ENCODE assay signal across 9 cellular contexts in genomic region chr2:206164261-206164862, GRCh38. TPM values are rescaled to one million over a fixed set of nuclear protein-coding genes. Genes with fewer than 3 reads are reported as not detected.
A peak's percentile ranks its signal among the peaks of the same experiment; 100 is the strongest.
DNase-seq lines count a peak whose midpoint lies in the region; ATAC-seq and TF ChIP-seq lines count a peak whose summit lies in the region.
"Had no signal": no experiment of that assay in that cellular context is flagged by ENCODE, and none has a peak within 500 bp of the region (broad histone marks: within the 10 kb centered on the region; RNA-seq: fewer than 3 reads in every experiment).

No MANE protein-coding gene starts in this region.

- H2BK12ac ChIP-seq in neuronal stem cell (ENCODE audit: low read length), result no peak overlapping the region

- H3K36me3 ChIP-seq in neuronal stem cell (replicated peaks in 1 of 2; ENCODE audit: control insufficient read depth in 2 of 2, insufficient read depth in 2 of 2, low read length in 2 of 2), result peaks cover 22 to 55% of the 10 kb centered on the region in 2 donors

- H2BK15ac ChIP-seq in neuronal stem cell (ENCODE audit: low read length), result no peak overlapping the region

- H3K23ac ChIP-seq in neuronal stem cell (ENCODE audit: low read depth, low read length, poor library complexity), result no peak overlapping the region

- H2BK120ac ChIP-seq in neuronal stem cell (ENCODE audit: low read depth, low read length), result no peak overlapping the region

- no peak overlapping the region for H2AK5ac ChIP-seq in neuronal stem cell (ENCODE audit: low read depth, low read length)

- ATAC-seq in GM21447 (IDR thresholded peaks at IDR 0.05; ENCODE audit: unreplicated experiment) (no peak), GM19455 (IDR thresholded peaks at IDR 0.05; ENCODE audit: unreplicated experiment) (no peak)

- H3K4me1 ChIP-seq in neuronal stem cell (ENCODE audit: control insufficient read depth in 2 of 2, insufficient read depth in 1 of 2, low read depth in 1 of 2, low read length in 2 of 2), result peaks cover 3 to 9% of the 10 kb centered on the region in 2 donors

- H3K79me1 ChIP-seq in neuronal stem cell (ENCODE audit: low read depth, low read length), result no peaks in the 10 kb centered on the region

- no peaks in the 10 kb centered on the region for H3K27me3 ChIP-seq in neuronal stem cell (ENCODE audit: control insufficient read depth in 3 of 3, insufficient read depth in 3 of 3, low read depth in 1 of 3, low read length in 3 of 3)
- H3K27me3 ChIP-seq: BLaER1 had no signal

- H4K8ac ChIP-seq in neuronal stem cell (ENCODE audit: low read depth, low read length), result no peak overlapping the region

- TF ChIP-seq CTCF in HFF-Myc (IDR thresholded peaks at IDR 0.05; ENCODE audit: low read depth, low read length, missing control alignments) (peak; percentile 63), epithelial cell of proximal tubule (conservative IDR thresholded peaks at IDR 0.05; ENCODE audit: low read depth, low read length) (peak; percentile 78)

- no peak overlapping the region for H4K91ac ChIP-seq in neuronal stem cell (ENCODE audit: low read depth, low read length, poor library complexity)

- no peak overlapping the region for H2BK5ac ChIP-seq in neuronal stem cell (ENCODE audit: low read length)

- H3K18ac ChIP-seq in neuronal stem cell (ENCODE audit: low read length), result no peak overlapping the region

- H3K27ac ChIP-seq in neuronal stem cell (replicated peaks; ENCODE audit: low read length), result no peak overlapping the region
- H3K27ac ChIP-seq: BLaER1 had no signal

- no peak overlapping the region for H2AFZ ChIP-seq in neuronal stem cell (ENCODE audit: low read length)

- no peak overlapping the region for H3K9ac ChIP-seq in neuronal stem cell (ENCODE audit: low read depth, low read length, poor library complexity)
- H3K9ac ChIP-seq: BLaER1 had no signal

- no peak overlapping the region for H3K4ac ChIP-seq in neuronal stem cell (ENCODE audit: low read length)

- H3K9me3 ChIP-seq in neuronal stem cell (replicated peaks in 1 of 2; ENCODE audit: control insufficient read depth in 2 of 2, insufficient read depth in 1 of 2, low read depth in 1 of 2, low read length in 2 of 2), result peaks cover 0 to 2% of the 10 kb centered on the region in 2 donors

- H3K4me3 ChIP-seq in HFF-Myc (replicated peaks; ENCODE audit: low read depth, low read length), result no peak overlapping the region
- no peak overlapping the region for H3K4me3 ChIP-seq in epithelial cell of proximal tubule (ENCODE audit: low read depth, low read length)
- H3K4me3 ChIP-seq in neuronal stem cell (ENCODE audit: low read length in 2 of 2), result no peak overlapping the region
- H3K4me3 ChIP-seq: BLaER1 had no signal

- peak; percentile 54 for DNase-seq in DMS79 treated with DMSO at 0.1 percent for 48 hours (lab: John Stamatoyannopoulos, UW)
- DNase-seq in DMS79 (lab: John Stamatoyannopoulos, UW), result no peak
- DNase-seq in HFF-Myc (ENCODE audit: extremely low read depth, low read depth), result peak; percentile 25
- DNase-seq in SK-N-DZ (ENCODE audit: low spot score), result peak; percentile 41
- no peak for DNase-seq in epithelial cell of proximal tubule (ENCODE audit: low read depth)
- peak; percentile 61 for DNase-seq in neuronal stem cell (ENCODE audit: low spot score)

- no CpG with 5 or more reads among the region's 2 CpGs for WGBS in neuronal stem cell (ENCODE audit: extremely low coverage in 2 of 2, insufficient read length in 2 of 2, insufficient replicate concordance in 1 of 2), 2 donors

- H3K4me2 ChIP-seq in neuronal stem cell (ENCODE audit: insufficient read depth, low read length, poor library complexity, severe bottlenecking), result no peak overlapping the region
- H3K4me2 ChIP-seq: BLaER1 had no signal

- H3K14ac ChIP-seq in neuronal stem cell (ENCODE audit: low read length), result no peak overlapping the region

RNA-seq across cellular contexts. Expression of gene EEF1B2, which starts 4.7 kb away (rescaled TPM):
- 1,477 and 1,936 TPM in 2 replicates for polyA plus RNA-seq in SK-N-DZ (2014; cell fraction: cytosol; rRNA removed)
- 863 and 878 TPM in 2 replicates for polyA plus RNA-seq in SK-N-DZ (2014; cell fraction: nucleus; rRNA removed)
- total RNA-seq in epithelial cell of proximal tubule, result 626 and 728 TPM in 2 replicates
- polyA plus RNA-seq in neuronal stem cell (2013, experiment 1 of 2), result 875 TPM
- polyA plus RNA-seq in neuronal stem cell (2013, experiment 2 of 2), result 863 TPM

RNA-seq across cellular contexts. Expression of gene NDUFS1, which starts 5.1 kb away (rescaled TPM):
- 126 and 130 TPM in 2 replicates for polyA plus RNA-seq in SK-N-DZ (2014; cell fraction: cytosol; rRNA removed)
- 61.9 and 90.4 TPM in 2 replicates for polyA plus RNA-seq in SK-N-DZ (2014; cell fraction: nucleus; rRNA removed)
- total RNA-seq in epithelial cell of proximal tubule, result 116 and 133 TPM in 2 replicates
- polyA plus RNA-seq in neuronal stem cell (2013, experiment 1 of 2), result 31.8 TPM
- polyA plus RNA-seq in neuronal stem cell (2013, experiment 2 of 2), result 31.9 TPM

Comparison
In these comparisons a context has a peak if more than half of its experiments do, and no peak if none do; other contexts are left out.
1. DNase-seq: peak in DMS79 treated with DMSO at 0.1 percent for 48 hours (single experiment), HFF-Myc (single experiment), SK-N-DZ (single experiment) and neuronal stem cell (single experiment); none in DMS79 (single experiment) and epithelial cell of proximal tubule (single experiment).